In the genomic region with DNA sequence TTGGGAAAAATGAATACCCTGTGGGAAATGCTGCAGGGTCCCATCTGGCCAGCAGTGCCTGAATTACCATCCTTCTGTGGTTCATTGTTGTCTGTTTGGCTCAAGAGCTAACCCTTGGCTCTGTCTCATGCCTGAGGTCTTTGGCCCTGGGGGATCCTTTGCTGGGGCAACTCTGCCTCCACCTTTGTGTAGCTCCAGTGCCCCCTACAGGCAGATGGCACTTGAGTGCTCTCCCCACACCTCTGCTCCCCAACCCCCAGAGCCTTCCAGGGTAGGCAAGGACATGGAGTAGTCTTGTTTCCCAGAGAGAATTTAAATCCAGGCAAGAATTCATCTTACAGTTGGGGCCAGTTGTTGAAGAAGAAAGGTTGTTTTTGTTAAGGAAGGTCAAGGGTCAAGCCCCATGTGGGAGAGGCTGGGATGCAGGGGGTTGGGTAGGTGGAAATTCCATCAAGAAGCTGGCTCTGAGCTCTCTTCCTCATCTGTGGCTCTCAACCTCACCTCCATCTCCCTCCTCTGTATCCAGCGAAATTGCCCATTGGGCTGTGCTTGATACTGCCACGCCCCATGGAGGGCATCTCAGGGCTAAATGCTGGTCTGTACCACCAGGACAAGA, we compare ENCODE assay signal across 8 cellular contexts. TPM values are rescaled to one million over a fixed set of nuclear protein-coding genes. Genes with fewer than 3 reads are reported as not detected.
DNase-seq lines count a peak whose midpoint lies in the region; ATAC-seq lines count a peak whose summit lies in the region.

No MANE protein-coding gene starts in this region.

- no peaks in the 10 kb centered on the region for H3K36me3 ChIP-seq in H7 (replicated peaks; ENCODE audit: control insufficient read depth, insufficient read depth, low read length)

- no peak overlapping the region for H3K4me3 ChIP-seq in H7 (ENCODE audit: insufficient read depth, low read depth, low read length)

- ATAC-seq in HG03460 (IDR thresholded peaks at IDR 0.05; ENCODE audit: unreplicated experiment) (no peak), GM18498 (IDR thresholded peaks at IDR 0.05; ENCODE audit: unreplicated experiment) (no peak)

- DNase-seq in CD1c-positive myeloid dendritic cell (ENCODE audit: extremely low spot score): peak; percentile 74
- peak; percentile 90 for DNase-seq in H7
- peak; percentile 56 for DNase-seq in RPMI8226
- DNase-seq in activated naive CD4-positive, alpha-beta T cell (lab: John Stamatoyannopoulos, UW): peak; percentile 29 to 74 (median 54)
- DNase-seq in hypothalamus (lab: John Stamatoyannopoulos, UW): peak in 38 of 51 donors; percentile 13 to 80 (median 42)
- DNase-seq in stimulated activated CD4-positive, alpha-beta T cell treated with anti-CD3 and anti-CD28 coated beads, Interleukin-4, amount 100 ng/mL, for 24 hours: peak; percentile 88

- peaks cover 4% of the 10 kb centered on the region; the same call in 1 of the 2 replicates for H3K27me3 ChIP-seq in H7 (ENCODE audit: control insufficient read depth, insufficient read depth, low read length)

RNA-seq across cellular contexts. Expression of a gene that starts 44.2 kb away (rescaled TPM):
- not detected in 2 replicates for total RNA-seq in H7 (2014; rRNA removed; shearing (Covaris generic))
